30 cellular contexts compared by ENCODE assay signal in the genomic region with DNA sequence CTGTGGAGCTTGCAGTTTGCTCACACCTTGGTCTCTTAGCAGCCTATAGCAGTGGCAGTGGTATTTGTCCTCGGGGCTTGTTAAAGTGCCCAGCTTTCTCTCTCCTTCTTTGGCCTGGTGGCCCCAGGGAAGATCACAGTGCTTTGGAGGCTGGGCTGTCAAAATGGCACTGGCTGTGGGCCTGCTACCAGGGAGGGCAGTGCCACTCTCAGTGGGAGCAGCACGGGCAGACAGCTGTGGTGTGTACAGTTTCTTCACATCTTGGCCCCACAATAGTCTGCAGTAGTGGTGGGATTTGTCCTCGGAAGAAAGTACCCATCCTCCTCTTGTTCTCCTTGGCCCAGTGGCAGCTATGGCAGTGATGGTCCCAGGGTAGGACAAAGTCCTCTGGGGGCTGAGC.
"Had no signal": no experiment of that assay in that cellular context is flagged by ENCODE, and none has a peak within 500 bp of the region (broad histone marks: within the 10 kb centered on the region; RNA-seq: fewer than 3 reads in every experiment).

No MANE protein-coding gene starts in this region.

- H3K27ac Mint-ChIP-seq: immature natural killer cell; mesothelial cell of epicardium; natural killer cell treated with Interleukin-12 subunit alpha and Interleukin-12 subunit beta and Interleukin-15 and Interleukin-18, amount 100 ng/mL, for 72 hours had no signal

- H3K4me3 Mint-ChIP-seq: immature natural killer cell; mesothelial cell of epicardium; naive B cell; natural killer cell treated with Interleukin-12 subunit alpha and Interleukin-12 subunit beta and Interleukin-15 and Interleukin-18, amount 100 ng/mL, for 72 hours; neural crest cell had no signal

- H3K9me3 ChIP-seq: mucosa of descending colon, prostate gland, thoracic aorta, upper lobe of right lung had no signal

- H3K27ac ChIP-seq: coronary artery, left ventricle myocardium inferior, lower lobe of right lung, parathyroid adenoma, prostate gland, right atrium auricular region, thoracic aorta, tibial nerve, upper lobe of right lung, uterus had no signal

- H3K9ac ChIP-seq: parathyroid adenoma had no signal

- H3K4me2 ChIP-seq: smooth muscle cell had no signal

- H3K9me3 Mint-ChIP-seq: neural crest cell had no signal

- H3K27me3 ChIP-seq: right atrium auricular region, tibial nerve, upper lobe of right lung, uterus had no signal

- DNase-seq: dermis blood vessel endothelial cell; effector memory CD4-positive, alpha-beta T cell; hypothalamus; immature natural killer cell; islet precursor cell; kidney glomerular epithelial cell; left colon; left ventricle myocardium inferior; lower lobe of right lung; naive B cell; stimulated activated CD4-positive, alpha-beta T cell treated with anti-CD3 and anti-CD28 coated beads, Interleukin-12 subunit alpha, Interleukin-12 subunit beta, amount 100 ng/mL, for 4 hours; stimulated activated CD4-positive, alpha-beta T cell treated with anti-CD3 and anti-CD28 coated beads, Interleukin-1b, Interleukin-23, amount 100 ng/mL, for 48 hours; stimulated activated CD4-positive, alpha-beta T cell treated with anti-CD3 and anti-CD28 coated beads, Interleukin-4, amount 100 ng/mL, for 1 hour; stimulated activated CD8-positive, alpha-beta memory T cell treated with anti-CD3 and anti-CD28 coated beads, Interleukin-4, amount 100 ng/mL, for 48 hours; stimulated activated naive CD4-positive, alpha-beta T cell treated with Interleukin-2 at 50 U/mL for 16 hours; substantia nigra; upper lobe of right lung; uterus had no signal

- H2AFZ ChIP-seq: parathyroid adenoma had no signal

- H3K4me1 ChIP-seq: left ventricle myocardium inferior, lower lobe of right lung, parathyroid adenoma, prostate gland, right atrium auricular region, tibial nerve, upper lobe of right lung, uterus had no signal

- ATAC-seq: left colon; lower lobe of right lung; mucosa of descending colon; natural killer cell treated with Interleukin-12 subunit alpha and Interleukin-12 subunit beta and Interleukin-15 and Interleukin-18, amount 100 ng/mL, for 72 hours; sciatic nerve; upper lobe of right lung had no signal

- H3K36me3 Mint-ChIP-seq: immature natural killer cell, mesothelial cell of epicardium had no signal

- H3K4me3 ChIP-seq: coronary artery, left ventricle myocardium inferior, lower lobe of right lung, mucosa of descending colon, prostate gland, right atrium auricular region, smooth muscle cell, thoracic aorta, tibial nerve, upper lobe of right lung, uterus had no signal

- H3K79me2 ChIP-seq: parathyroid adenoma had no signal

- H3K4me1 Mint-ChIP-seq: immature natural killer cell, mesothelial cell of epicardium, naive B cell, neural crest cell had no signal

- H3K36me3 ChIP-seq: left ventricle myocardium inferior, lower lobe of right lung, prostate gland, right atrium auricular region, thoracic aorta, tibial nerve, upper lobe of right lung, uterus had no signal
